In the genomic region with DNA sequence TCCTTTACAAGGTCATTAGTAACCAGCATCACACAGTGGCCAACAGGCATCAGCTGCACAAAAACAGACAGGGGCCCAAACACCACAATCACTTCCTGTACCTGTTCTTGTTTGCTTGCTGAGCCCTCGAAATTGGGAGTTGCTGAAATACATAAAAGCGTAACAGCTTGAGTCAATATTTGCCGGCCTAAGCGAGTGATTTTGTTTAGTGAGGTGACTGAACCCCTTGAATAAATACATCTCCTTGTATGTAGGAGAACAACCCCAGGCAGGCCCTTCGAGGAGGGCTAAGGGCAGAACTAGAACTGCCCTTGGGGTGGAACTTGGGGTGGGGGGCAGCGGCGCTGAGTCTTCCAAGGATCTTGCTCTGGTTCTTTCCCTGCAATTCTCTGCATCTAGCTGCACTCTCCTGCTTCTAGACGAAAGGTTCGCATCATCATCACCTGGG, we compare ENCODE assay signal across 1 cellular context.
A peak's percentile ranks its signal among the peaks of the same experiment; 100 is the strongest.
TF ChIP-seq lines count a peak whose summit lies in the region.

No MANE protein-coding gene starts in this region.

TF ChIP-seq in HepG2, 621 proteins besides CTCF, POLR2A, EP300 and RAD21 (continued from another document and continues in another):
- TF ChIP-seq, protein P1, sequence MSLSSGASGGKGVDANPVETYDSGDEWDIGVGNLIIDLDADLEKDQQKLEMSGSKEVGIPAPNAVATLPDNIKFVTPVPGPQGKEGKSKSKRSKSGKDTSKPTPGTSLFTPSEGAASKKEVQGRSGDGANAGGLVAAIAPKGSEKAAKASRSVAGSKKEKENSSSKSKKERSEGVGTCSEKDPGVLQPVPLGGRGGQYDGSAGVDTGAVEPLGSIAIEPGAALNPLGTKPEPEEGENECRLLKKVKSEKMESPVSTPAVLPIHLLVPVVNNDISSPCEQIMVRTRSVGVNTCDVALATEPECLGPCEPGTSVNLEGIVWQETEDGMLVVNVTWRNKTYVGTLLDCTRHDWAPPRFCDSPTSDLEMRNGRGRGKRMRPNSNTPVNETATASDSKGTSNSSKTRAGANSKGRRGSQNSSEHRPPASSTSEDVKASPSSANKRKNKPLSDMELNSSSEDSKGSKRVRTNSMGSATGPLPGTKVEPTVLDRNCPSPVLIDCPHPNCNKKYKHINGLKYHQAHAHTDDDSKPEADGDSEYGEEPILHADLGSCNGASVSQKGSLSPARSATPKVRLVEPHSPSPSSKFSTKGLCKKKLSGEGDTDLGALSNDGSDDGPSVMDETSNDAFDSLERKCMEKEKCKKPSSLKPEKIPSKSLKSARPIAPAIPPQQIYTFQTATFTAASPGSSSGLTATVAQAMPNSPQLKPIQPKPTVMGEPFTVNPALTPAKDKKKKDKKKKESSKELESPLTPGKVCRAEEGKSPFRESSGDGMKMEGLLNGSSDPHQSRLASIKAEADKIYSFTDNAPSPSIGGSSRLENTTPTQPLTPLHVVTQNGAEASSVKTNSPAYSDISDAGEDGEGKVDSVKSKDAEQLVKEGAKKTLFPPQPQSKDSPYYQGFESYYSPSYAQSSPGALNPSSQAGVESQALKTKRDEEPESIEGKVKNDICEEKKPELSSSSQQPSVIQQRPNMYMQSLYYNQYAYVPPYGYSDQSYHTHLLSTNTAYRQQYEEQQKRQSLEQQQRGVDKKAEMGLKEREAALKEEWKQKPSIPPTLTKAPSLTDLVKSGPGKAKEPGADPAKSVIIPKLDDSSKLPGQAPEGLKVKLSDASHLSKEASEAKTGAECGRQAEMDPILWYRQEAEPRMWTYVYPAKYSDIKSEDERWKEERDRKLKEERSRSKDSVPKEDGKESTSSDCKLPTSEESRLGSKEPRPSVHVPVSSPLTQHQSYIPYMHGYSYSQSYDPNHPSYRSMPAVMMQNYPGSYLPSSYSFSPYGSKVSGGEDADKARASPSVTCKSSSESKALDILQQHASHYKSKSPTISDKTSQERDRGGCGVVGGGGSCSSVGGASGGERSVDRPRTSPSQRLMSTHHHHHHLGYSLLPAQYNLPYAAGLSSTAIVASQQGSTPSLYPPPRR (CRISPR knock-in tag; IDR thresholded peaks at IDR 0.05; ENCODE audit: borderline replicate concordance): peak; percentile 99
- TF ChIP-seq, protein P2, sequence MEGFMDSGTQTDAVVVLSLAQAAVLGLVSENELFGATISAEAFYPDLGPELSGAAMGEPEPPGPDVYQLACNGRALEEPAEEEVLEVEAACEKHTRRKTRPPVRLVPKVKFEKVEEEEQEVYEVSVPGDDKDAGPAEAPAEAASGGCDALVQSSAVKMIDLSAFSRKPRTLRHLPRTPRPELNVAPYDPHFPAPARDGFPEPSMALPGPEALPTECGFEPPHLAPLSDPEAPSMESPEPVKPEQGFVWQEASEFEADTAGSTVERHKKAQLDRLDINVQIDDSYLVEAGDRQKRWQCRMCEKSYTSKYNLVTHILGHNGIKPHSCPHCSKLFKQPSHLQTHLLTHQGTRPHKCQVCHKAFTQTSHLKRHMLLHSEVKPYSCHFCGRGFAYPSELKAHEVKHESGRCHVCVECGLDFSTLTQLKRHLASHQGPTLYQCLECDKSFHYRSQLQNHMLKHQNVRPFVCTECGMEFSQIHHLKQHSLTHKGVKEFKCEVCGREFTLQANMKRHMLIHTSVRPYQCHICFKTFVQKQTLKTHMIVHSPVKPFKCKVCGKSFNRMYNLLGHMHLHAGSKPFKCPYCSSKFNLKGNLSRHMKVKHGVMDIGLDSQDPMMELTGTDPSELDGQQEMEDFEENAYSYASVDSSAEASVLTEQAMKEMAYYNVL (CRISPR knock-in tag; IDR thresholded peaks at IDR 0.05; ENCODE audit: borderline replicate concordance): peak; percentile 82; the same call in 1 of the 2 replicates
- TF ChIP-seq ZNF660 (CRISPR knock-in tag; IDR thresholded peaks at IDR 0.05; ENCODE audit: borderline replicate concordance, low read depth) (no peak), CREB1 (IDR thresholded peaks at IDR 0.05) (no peak), CREB1 (CRISPR knock-in tag; IDR thresholded peaks at IDR 0.05) (peak; percentile 81), ETV6 (CRISPR knock-in tag; conservative IDR thresholded peaks at IDR 0.05) (no peak), GABPB1 (CRISPR knock-in tag; IDR thresholded peaks at IDR 0.05) (peak; percentile 62; the same call in 1 of the 2 replicates), ZSCAN25 (CRISPR knock-in tag; IDR thresholded peaks at IDR 0.05) (no peak), ZNF34 (CRISPR knock-in tag; IDR thresholded peaks at IDR 0.05; ENCODE audit: borderline replicate concordance) (no peak), SP140L (CRISPR knock-in tag; IDR thresholded peaks at IDR 0.05; ENCODE audit: borderline replicate concordance) (no peak), ZNF782 (CRISPR knock-in tag; IDR thresholded peaks at IDR 0.05; ENCODE audit: borderline replicate concordance) (no peak), ZNF256 (CRISPR knock-in tag; conservative IDR thresholded peaks at IDR 0.05) (no peak), MAFF (IDR thresholded peaks at IDR 0.05; ENCODE audit: low read depth, low read length) (0 out of 2 replicates have a peak, but pooled peaks have one; percentile 4), RCOR2 (CRISPR knock-in tag; IDR thresholded peaks at IDR 0.05) (peak; percentile 92), POGZ (CRISPR knock-in tag; IDR thresholded peaks at IDR 0.05) (peak; percentile 89), ZNF20 (CRISPR knock-in tag; IDR thresholded peaks at IDR 0.05) (no peak), ZFP36 (IDR thresholded peaks at IDR 0.05; ENCODE audit: borderline replicate concordance, low read depth, low read length, partially characterized antibody) (no peak), YY1 (IDR thresholded peaks at IDR 0.05; ENCODE audit: insufficient read depth, insufficient replicate concordance, low read depth, low read length) (no peak), FOXA1 (IDR thresholded peaks at IDR 0.05) (peak; percentile 84), FOXA1 (CRISPR knock-in tag; IDR thresholded peaks at IDR 0.05) (peak; percentile 98), KAT7 (CRISPR knock-in tag; IDR thresholded peaks at IDR 0.05; ENCODE audit: borderline replicate concordance) (peak; percentile 75; the same call in 1 of the 2 replicates), ZNF747 (CRISPR knock-in tag; IDR thresholded peaks at IDR 0.05; ENCODE audit: borderline replicate concordance) (no peak), HOXA3 (CRISPR knock-in tag; IDR thresholded peaks at IDR 0.05) (peak; percentile 80; the same call in 1 of the 2 replicates), CBX5 (CRISPR knock-in tag; IDR thresholded peaks at IDR 0.05; ENCODE audit: borderline replicate concordance) (peak; percentile 79; the same call in 1 of the 2 replicates), MYNN (CRISPR knock-in tag; IDR thresholded peaks at IDR 0.05; ENCODE audit: low read depth) (no peak), ZNF136 (CRISPR knock-in tag; IDR thresholded peaks at IDR 0.05; ENCODE audit: low read depth) (no peak), ETV5 (CRISPR knock-in tag; IDR thresholded peaks at IDR 0.05; ENCODE audit: borderline replicate concordance) (peak; percentile 97), RFXANK (CRISPR knock-in tag; IDR thresholded peaks at IDR 0.05) (no peak), ZNF33B (CRISPR knock-in tag; IDR thresholded peaks at IDR 0.05) (no peak), NCOA2 (CRISPR knock-in tag; IDR thresholded peaks at IDR 0.05) (peak; percentile 98), NFKB2 (CRISPR knock-in tag; IDR thresholded peaks at IDR 0.05; ENCODE audit: borderline replicate concordance) (no peak), ATRX (CRISPR knock-in tag; IDR thresholded peaks at IDR 0.05; ENCODE audit: borderline replicate concordance) (no peak), SNAI1 (CRISPR knock-in tag; IDR thresholded peaks at IDR 0.05; ENCODE audit: borderline replicate concordance) (no peak), NR2F6 (IDR thresholded peaks at IDR 0.05) (peak; percentile 86), NR2F6 (CRISPR knock-in tag; IDR thresholded peaks at IDR 0.05) (peak; percentile 85), ZNF430 (CRISPR knock-in tag; IDR thresholded peaks at IDR 0.05) (peak; percentile 72)
- TF ChIP-seq, protein P3, sequence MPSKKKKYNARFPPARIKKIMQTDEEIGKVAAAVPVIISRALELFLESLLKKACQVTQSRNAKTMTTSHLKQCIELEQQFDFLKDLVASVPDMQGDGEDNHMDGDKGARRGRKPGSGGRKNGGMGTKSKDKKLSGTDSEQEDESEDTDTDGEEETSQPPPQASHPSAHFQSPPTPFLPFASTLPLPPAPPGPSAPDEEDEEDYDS (CRISPR knock-in tag; IDR thresholded peaks at IDR 0.05): no peak
- TF ChIP-seq, protein P4, sequence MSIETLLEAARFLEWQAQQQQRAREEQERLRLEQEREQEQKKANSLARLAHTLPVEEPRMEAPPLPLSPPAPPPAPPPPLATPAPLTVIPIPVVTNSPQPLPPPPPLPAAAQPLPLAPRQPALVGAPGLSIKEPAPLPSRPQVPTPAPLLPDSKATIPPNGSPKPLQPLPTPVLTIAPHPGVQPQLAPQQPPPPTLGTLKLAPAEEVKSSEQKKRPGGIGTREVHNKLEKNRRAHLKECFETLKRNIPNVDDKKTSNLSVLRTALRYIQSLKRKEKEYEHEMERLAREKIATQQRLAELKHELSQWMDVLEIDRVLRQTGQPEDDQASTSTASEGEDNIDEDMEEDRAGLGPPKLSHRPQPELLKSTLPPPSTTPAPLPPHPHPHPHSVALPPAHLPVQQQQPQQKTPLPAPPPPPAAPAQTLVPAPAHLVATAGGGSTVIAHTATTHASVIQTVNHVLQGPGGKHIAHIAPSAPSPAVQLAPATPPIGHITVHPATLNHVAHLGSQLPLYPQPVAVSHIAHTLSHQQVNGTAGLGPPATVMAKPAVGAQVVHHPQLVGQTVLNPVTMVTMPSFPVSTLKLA (IDR thresholded peaks at IDR 0.05): no peak
- TF ChIP-seq, protein P5, sequence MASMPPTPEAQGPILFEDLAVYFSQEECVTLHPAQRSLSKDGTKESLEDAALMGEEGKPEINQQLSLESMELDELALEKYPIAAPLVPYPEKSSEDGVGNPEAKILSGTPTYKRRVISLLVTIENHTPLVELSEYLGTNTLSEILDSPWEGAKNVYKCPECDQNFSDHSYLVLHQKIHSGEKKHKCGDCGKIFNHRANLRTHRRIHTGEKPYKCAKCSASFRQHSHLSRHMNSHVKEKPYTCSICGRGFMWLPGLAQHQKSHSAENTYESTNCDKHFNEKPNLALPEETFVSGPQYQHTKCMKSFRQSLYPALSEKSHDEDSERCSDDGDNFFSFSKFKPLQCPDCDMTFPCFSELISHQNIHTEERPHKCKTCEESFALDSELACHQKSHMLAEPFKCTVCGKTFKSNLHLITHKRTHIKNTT (CRISPR knock-in tag; IDR thresholded peaks at IDR 0.05): no peak
- TF ChIP-seq, protein P6, sequence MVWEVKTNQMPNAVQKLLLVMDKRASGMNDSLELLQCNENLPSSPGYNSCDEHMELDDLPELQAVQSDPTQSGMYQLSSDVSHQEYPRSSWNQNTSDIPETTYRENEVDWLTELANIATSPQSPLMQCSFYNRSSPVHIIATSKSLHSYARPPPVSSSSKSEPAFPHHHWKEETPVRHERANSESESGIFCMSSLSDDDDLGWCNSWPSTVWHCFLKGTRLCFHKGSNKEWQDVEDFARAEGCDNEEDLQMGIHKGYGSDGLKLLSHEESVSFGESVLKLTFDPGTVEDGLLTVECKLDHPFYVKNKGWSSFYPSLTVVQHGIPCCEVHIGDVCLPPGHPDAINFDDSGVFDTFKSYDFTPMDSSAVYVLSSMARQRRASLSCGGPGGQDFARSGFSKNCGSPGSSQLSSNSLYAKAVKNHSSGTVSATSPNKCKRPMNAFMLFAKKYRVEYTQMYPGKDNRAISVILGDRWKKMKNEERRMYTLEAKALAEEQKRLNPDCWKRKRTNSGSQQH (CRISPR knock-in tag; IDR thresholded peaks at IDR 0.05; ENCODE audit: low read depth): peak; percentile 55; the same call in 1 of the 2 replicates
- TF ChIP-seq, protein P7, sequence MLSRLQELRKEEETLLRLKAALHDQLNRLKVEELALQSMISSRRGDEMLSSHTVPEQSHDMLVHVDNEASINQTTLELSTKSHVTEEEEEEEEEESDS (CRISPR knock-in tag; IDR thresholded peaks at IDR 0.05; ENCODE audit: borderline replicate concordance): no peak
- TF ChIP-seq, protein P8, sequence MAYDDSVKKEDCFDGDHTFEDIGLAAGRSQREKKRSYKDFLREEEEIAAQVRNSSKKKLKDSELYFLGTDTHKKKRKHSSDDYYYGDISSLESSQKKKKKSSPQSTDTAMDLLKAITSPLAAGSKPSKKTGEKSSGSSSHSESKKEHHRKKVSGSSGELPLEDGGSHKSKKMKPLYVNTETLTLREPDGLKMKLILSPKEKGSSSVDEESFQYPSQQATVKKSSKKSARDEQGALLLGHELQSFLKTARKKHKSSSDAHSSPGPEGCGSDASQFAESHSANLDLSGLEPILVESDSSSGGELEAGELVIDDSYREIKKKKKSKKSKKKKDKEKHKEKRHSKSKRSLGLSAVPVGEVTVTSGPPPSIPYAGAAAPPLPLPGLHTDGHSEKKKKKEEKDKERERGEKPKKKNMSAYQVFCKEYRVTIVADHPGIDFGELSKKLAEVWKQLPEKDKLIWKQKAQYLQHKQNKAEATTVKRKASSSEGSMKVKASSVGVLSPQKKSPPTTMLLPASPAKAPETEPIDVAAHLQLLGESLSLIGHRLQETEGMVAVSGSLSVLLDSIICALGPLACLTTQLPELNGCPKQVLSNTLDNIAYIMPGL (CRISPR knock-in tag; IDR thresholded peaks at IDR 0.05; ENCODE audit: borderline replicate concordance in 1 of 2, low read depth in 1 of 2): peak in 1 of 2 experiments; percentile 49; a peak in 1 of 4 replicates
- TF ChIP-seq, protein P9, sequence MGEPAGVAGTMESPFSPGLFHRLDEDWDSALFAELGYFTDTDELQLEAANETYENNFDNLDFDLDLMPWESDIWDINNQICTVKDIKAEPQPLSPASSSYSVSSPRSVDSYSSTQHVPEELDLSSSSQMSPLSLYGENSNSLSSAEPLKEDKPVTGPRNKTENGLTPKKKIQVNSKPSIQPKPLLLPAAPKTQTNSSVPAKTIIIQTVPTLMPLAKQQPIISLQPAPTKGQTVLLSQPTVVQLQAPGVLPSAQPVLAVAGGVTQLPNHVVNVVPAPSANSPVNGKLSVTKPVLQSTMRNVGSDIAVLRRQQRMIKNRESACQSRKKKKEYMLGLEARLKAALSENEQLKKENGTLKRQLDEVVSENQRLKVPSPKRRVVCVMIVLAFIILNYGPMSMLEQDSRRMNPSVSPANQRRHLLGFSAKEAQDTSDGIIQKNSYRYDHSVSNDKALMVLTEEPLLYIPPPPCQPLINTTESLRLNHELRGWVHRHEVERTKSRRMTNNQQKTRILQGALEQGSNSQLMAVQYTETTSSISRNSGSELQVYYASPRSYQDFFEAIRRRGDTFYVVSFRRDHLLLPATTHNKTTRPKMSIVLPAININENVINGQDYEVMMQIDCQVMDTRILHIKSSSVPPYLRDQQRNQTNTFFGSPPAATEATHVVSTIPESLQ (CRISPR knock-in tag; conservative IDR thresholded peaks at IDR 0.05): no peak
- TF ChIP-seq, protein P10, sequence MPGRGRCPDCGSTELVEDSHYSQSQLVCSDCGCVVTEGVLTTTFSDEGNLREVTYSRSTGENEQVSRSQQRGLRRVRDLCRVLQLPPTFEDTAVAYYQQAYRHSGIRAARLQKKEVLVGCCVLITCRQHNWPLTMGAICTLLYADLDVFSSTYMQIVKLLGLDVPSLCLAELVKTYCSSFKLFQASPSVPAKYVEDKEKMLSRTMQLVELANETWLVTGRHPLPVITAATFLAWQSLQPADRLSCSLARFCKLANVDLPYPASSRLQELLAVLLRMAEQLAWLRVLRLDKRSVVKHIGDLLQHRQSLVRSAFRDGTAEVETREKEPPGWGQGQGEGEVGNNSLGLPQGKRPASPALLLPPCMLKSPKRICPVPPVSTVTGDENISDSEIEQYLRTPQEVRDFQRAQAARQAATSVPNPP (CRISPR knock-in tag; IDR thresholded peaks at IDR 0.05): peak; percentile 56; the same call in 1 of the 2 replicates
